ENCODE assay signal across 8 cellular contexts in the genomic region with DNA sequence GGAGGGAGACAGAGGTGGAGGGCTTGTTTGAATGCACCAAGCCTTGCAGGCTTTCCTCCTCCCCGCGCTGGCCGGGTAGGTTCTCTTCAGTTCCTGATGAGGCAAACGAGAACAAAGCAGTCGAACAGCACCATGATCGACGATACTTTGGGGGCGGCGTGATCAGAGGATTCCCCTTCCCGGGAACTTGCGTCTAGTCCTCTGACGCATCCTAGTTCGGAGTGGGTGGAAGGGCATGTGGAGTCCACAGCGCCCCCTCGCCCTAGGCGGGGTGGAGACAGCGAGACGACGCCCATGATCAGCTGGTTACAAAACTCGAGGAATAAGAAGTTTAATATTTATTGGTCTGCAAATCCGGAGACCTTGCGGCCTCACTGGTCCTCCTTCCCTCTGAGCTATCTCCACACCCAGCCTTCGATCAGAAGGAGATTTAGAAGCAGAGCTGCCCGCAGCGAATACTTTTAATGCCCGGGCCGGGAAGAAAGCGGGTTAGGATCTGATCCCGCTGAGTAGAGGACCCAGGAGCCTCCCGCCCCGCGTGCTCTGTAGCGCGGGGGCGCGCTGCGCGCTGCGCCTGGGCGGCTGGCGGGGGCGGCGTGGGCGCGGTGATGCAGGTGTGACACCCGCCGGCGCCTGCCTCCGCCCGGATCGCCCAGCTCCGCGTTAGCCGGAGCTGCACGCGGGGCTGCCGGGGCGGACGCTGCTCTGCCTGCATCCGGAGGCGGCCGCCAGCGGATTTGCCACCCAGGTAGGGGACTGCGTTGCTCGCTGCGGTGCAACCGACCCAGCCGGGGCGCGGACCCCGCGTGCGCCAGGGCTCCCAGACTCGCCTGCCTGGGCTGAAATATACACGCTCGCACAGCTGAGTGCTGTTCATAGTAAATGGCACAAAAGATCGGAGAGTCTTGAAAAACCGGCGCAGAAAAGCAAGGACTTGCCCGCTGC. TPM values are rescaled to one million over a fixed set of nuclear protein-coding genes. Genes with fewer than 3 reads are reported as not detected.
DNase-seq lines count a peak whose midpoint lies in the region; ATAC-seq and TF ChIP-seq lines count a peak whose summit lies in the region.

A gene with protein sequence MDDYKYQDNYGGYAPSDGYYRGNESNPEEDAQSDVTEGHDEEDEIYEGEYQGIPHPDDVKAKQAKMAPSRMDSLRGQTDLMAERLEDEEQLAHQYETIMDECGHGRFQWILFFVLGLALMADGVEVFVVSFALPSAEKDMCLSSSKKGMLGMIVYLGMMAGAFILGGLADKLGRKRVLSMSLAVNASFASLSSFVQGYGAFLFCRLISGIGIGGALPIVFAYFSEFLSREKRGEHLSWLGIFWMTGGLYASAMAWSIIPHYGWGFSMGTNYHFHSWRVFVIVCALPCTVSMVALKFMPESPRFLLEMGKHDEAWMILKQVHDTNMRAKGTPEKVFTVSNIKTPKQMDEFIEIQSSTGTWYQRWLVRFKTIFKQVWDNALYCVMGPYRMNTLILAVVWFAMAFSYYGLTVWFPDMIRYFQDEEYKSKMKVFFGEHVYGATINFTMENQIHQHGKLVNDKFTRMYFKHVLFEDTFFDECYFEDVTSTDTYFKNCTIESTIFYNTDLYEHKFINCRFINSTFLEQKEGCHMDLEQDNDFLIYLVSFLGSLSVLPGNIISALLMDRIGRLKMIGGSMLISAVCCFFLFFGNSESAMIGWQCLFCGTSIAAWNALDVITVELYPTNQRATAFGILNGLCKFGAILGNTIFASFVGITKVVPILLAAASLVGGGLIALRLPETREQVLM (plus strand): TSS at position 642 of the 945 bp plus-strand sequence. CDS start 126,007 bp downstream, outside the sequence.

- H3K27ac Mint-ChIP-seq in activated naive CD8-positive, alpha-beta T cell treated with anti-CD3 and anti-CD28 coated beads, Interleukin-2, amount 50 U/mL, for 24 hours, result peak within 1 kb of the TSS; percentile 23

- peak; percentile 16 for TF ChIP-seq CTCF in GM12873 (IDR thresholded peaks at IDR 0.05; ENCODE audit: insufficient read depth, low read depth, low read length, missing control alignments)
- TF ChIP-seq CTCF in RWPE1 (conservative IDR thresholded peaks at IDR 0.05; ENCODE audit: low read depth), result no peak; the same call in 1 of the 2 replicates

- ATAC-seq in HG02938 (IDR thresholded peaks at IDR 0.05; ENCODE audit: unreplicated experiment), result peak; percentile 57
- ATAC-seq in activated naive CD8-positive, alpha-beta T cell treated with anti-CD3 and anti-CD28 coated beads, Interleukin-2, amount 50 U/mL, for 24 hours, result peak; percentile 74
- ATAC-seq in right cardiac atrium, result peak; percentile 59 to 61
- ATAC-seq in GM21825 (IDR thresholded peaks at IDR 0.05; ENCODE audit: unreplicated experiment), result no peak

- no peaks in the 10 kb centered on the region for H3K27me3 ChIP-seq in right cardiac atrium (ENCODE audit: control insufficient read depth, insufficient read depth)

- POLR2A ChIA-PET in RWPE1 (lab: Yijun Ruan, JAX; ENCODE audit: low non-redundant PET), result no interaction called here

- DNase-seq in RWPE1 (ENCODE audit: low spot score) (peak; percentile 28), right cardiac atrium (peak; percentile 27 to 70 (median 66)), retina (peak; percentile 81), GF-D8 (lab: John Stamatoyannopoulos, UW) (no peak)
- DNase-seq in activated naive CD8-positive, alpha-beta T cell treated with anti-CD3 and anti-CD28 coated beads, Interleukin-2, amount 50 U/mL, for 24 hours, result peak; percentile 52

- H3K27ac ChIP-seq in RWPE1, result no peak within 1 kb of the TSS
- no peak within 1 kb of the TSS for H3K27ac ChIP-seq in right cardiac atrium (ENCODE audit: low read length)

- CTCF ChIA-PET in RWPE1 (lab: Yijun Ruan, JAX), result interaction anchor here (0.6 to 1.6 kb wide), 3 partner anchors 10 to 41 kb away, joined by 3 to 8 read pairs (median 5); no protein-coding TSS in a partner anchor

- peak within 1 kb of the TSS; percentile 79 for H3K4me3 Mint-ChIP-seq in activated naive CD8-positive, alpha-beta T cell treated with anti-CD3 and anti-CD28 coated beads, Interleukin-2, amount 50 U/mL, for 24 hours

- no peaks in the 10 kb centered on the region for H3K9me3 ChIP-seq in right cardiac atrium (ENCODE audit: control insufficient read depth, low read length)

- peaks cover 70% of the 10 kb centered on the region for H3K27me3 Mint-ChIP-seq in activated naive CD8-positive, alpha-beta T cell treated with anti-CD3 and anti-CD28 coated beads, Interleukin-2, amount 50 U/mL, for 24 hours

- peak within 1 kb of the TSS; percentile 75 for H3K4me3 ChIP-seq in right cardiac atrium (ENCODE audit: low read length)

- peaks cover 4% of the 10 kb centered on the region for H3K4me1 ChIP-seq in right cardiac atrium (ENCODE audit: control insufficient read depth, insufficient read depth, low read length)

- no peaks in the 10 kb centered on the region for H3K36me3 Mint-ChIP-seq in activated naive CD8-positive, alpha-beta T cell treated with anti-CD3 and anti-CD28 coated beads, Interleukin-2, amount 50 U/mL, for 24 hours (ENCODE audit: low read depth)

- under 1% methylated on average over 80 of the region's 80 CpGs for WGBS in right cardiac atrium

- no peaks in the 10 kb centered on the region for H3K9me3 Mint-ChIP-seq in activated naive CD8-positive, alpha-beta T cell treated with anti-CD3 and anti-CD28 coated beads, Interleukin-2, amount 50 U/mL, for 24 hours

- intact Hi-C loops in right cardiac atrium (cut with DNase I), result no loop called here

- peaks cover 18% of the 10 kb centered on the region for H3K4me1 Mint-ChIP-seq in activated naive CD8-positive, alpha-beta T cell treated with anti-CD3 and anti-CD28 coated beads, Interleukin-2, amount 50 U/mL, for 24 hours

RNA-seq across cellular contexts. Expression of the gene that starts here (rescaled TPM):
- 1 to 10 TPM in 3 of 4 donors, under 1 TPM in 1; 0.69 to 1.7 (median 1.4) TPM for total RNA-seq in right cardiac atrium
- polyA plus RNA-seq in right cardiac atrium, result 0.34 TPM
